ENCODE assay signal across 9 cellular contexts in genomic region chr9:126965541-126966428, GRCh38. TPM values are rescaled to one million over a fixed set of nuclear protein-coding genes. Genes with fewer than 3 reads are reported as not detected.
DNase-seq lines count a peak whose midpoint lies in the region; ATAC-seq and TF ChIP-seq lines count a peak whose summit lies in the region.
"Had no signal": no experiment of that assay in that cellular context is flagged by ENCODE, and none has a peak within 500 bp of the region (broad histone marks: within the 10 kb centered on the region; RNA-seq: fewer than 3 reads in every experiment).

No MANE protein-coding gene starts in this region.

- no peaks in the 10 kb centered on the region for H3K9me3 Mint-ChIP-seq in CD4-positive, alpha-beta T cell
- no peaks in the 10 kb centered on the region for H3K9me3 Mint-ChIP-seq in activated naive CD4-positive, alpha-beta T cell treated with anti-CD3 and anti-CD28 coated beads, Interleukin-2, amount 10 ng/mL, durations not matched to agents 7 days and 5 days
- H3K9me3 Mint-ChIP-seq: IgD-negative memory B cell had no signal

- POLR2A ChIA-PET in CD4-positive, alpha-beta T cell (lab: Charles Lee), result interaction anchor here (1.2 kb wide), 1 partner anchor 10 kb away, joined by 4 read pairs; no protein-coding TSS in a partner anchor

- no peaks in the 10 kb centered on the region for H3K36me3 ChIP-seq in cardiac muscle cell

- no peaks in the 10 kb centered on the region for H3K4me1 Mint-ChIP-seq in CD4-positive, alpha-beta T cell (ENCODE audit: low read depth)
- peaks cover 3% of the 10 kb centered on the region for H3K4me1 Mint-ChIP-seq in activated naive CD4-positive, alpha-beta T cell treated with anti-CD3 and anti-CD28 coated beads, Interleukin-2, amount 10 ng/mL, durations not matched to agents 7 days and 5 days

- DNase-seq in CD4-positive, alpha-beta T cell, result peak; percentile 27 to 48 (median 33)
- DNase-seq in HK-2 (ENCODE audit: unreplicated experiment), result peak; percentile 43
- peak; percentile 59 for DNase-seq in RPMI7951 (ENCODE audit: low read depth)
- peak; percentile 65 for DNase-seq in activated naive CD4-positive, alpha-beta T cell treated with anti-CD3 and anti-CD28 coated beads, Interleukin-2, amount 10 ng/mL, durations not matched to agents 7 days and 5 days
- peak; percentile 45 to 79 for DNase-seq in cardiac muscle cell (ENCODE audit: low read depth in 1 of 2, low spot score in 1 of 2)
- peak; percentile 30 for DNase-seq in renal cortical epithelial cell (ENCODE audit: low read depth)

- no peak overlapping the region for H3K4me3 ChIP-seq in cardiac muscle cell

- CTCF ChIA-PET in CD4-positive, alpha-beta T cell (lab: Charles Lee), result interaction anchor here (1.0 to 1.9 kb wide), 4 partner anchors 25 to 235 kb away, joined by 3 to 6 read pairs (median 6); no protein-coding TSS in a partner anchor
- CTCF ChIA-PET in activated naive CD4-positive, alpha-beta T cell treated with anti-CD3 and anti-CD28 coated beads, Interleukin-2, amount 10 ng/mL, durations not matched to agents 7 days and 5 days (lab: Charles Lee), result interaction anchor here (0.6 to 5.4 kb wide), 8 partner anchors 8 to 234 kb away, joined by 3 to 52 read pairs (median 4); no protein-coding TSS in a partner anchor

- no peak overlapping the region for H3K27ac ChIP-seq in CD4-positive, alpha-beta T cell (ENCODE audit: low read depth, low read length)
- H3K27ac ChIP-seq in cardiac muscle cell, result peak overlapping the region; percentile 67

- H3K27me3 Mint-ChIP-seq in CD4-positive, alpha-beta T cell, result peaks cover 30% of the 10 kb centered on the region
- peaks cover 28% of the 10 kb centered on the region for H3K27me3 Mint-ChIP-seq in activated naive CD4-positive, alpha-beta T cell treated with anti-CD3 and anti-CD28 coated beads, Interleukin-2, amount 10 ng/mL, durations not matched to agents 7 days and 5 days
- H3K27me3 Mint-ChIP-seq: IgD-negative memory B cell had no signal

- intact Hi-C loops in CD4-positive, alpha-beta T cell (cut with DNase I, micrococcal nuclease), result loop anchor here (1.0 kb wide), 1 partner anchor 234 kb away; no protein-coding TSS in a partner anchor

- no peaks in the 10 kb centered on the region for H3K27me3 ChIP-seq in CD4-positive, alpha-beta T cell (ENCODE audit: control insufficient read depth, insufficient read depth, low read length)
- H3K27me3 ChIP-seq in cardiac muscle cell, result no peaks in the 10 kb centered on the region

- peak; percentile 69 for ATAC-seq in CD4-positive, alpha-beta T cell (ENCODE audit: poor library complexity)
- ATAC-seq in GM21576 (IDR thresholded peaks at IDR 0.05; ENCODE audit: unreplicated experiment), result no peak
- ATAC-seq in HG02610 (IDR thresholded peaks at IDR 0.05; ENCODE audit: unreplicated experiment), result no peak

- no peaks in the 10 kb centered on the region for H3K36me3 Mint-ChIP-seq in CD4-positive, alpha-beta T cell (ENCODE audit: low read depth)
- H3K36me3 Mint-ChIP-seq in activated naive CD4-positive, alpha-beta T cell treated with anti-CD3 and anti-CD28 coated beads, Interleukin-2, amount 10 ng/mL, durations not matched to agents 7 days and 5 days, result no peaks in the 10 kb centered on the region

- H3K4me3 Mint-ChIP-seq in CD4-positive, alpha-beta T cell, result no peak overlapping the region
- H3K4me3 Mint-ChIP-seq in activated naive CD4-positive, alpha-beta T cell treated with anti-CD3 and anti-CD28 coated beads, Interleukin-2, amount 10 ng/mL, durations not matched to agents 7 days and 5 days, result no peak overlapping the region
- H3K4me3 Mint-ChIP-seq: IgD-negative memory B cell had no signal

- no peak overlapping the region for H3K27ac Mint-ChIP-seq in CD4-positive, alpha-beta T cell
- no peak overlapping the region for H3K27ac Mint-ChIP-seq in activated naive CD4-positive, alpha-beta T cell treated with anti-CD3 and anti-CD28 coated beads, Interleukin-2, amount 10 ng/mL, durations not matched to agents 7 days and 5 days

- peaks cover 11% of the 10 kb centered on the region for H3K4me1 ChIP-seq in cardiac muscle cell (ENCODE audit: low read depth)

- no peaks in the 10 kb centered on the region for H3K9me3 ChIP-seq in CD4-positive, alpha-beta T cell (ENCODE audit: control insufficient read depth, low read length)
- no peaks in the 10 kb centered on the region for H3K9me3 ChIP-seq in cardiac muscle cell (ENCODE audit: low read depth)

- peak; percentile 71 for TF ChIP-seq CTCF in CD4-positive, alpha-beta T cell (IDR thresholded peaks at IDR 0.05)
- TF ChIP-seq CTCF in cardiac muscle cell (IDR thresholded peaks at IDR 0.05; ENCODE audit: low read depth, low read length), result peak; percentile 96

RNA-seq across cellular contexts. Expression of gene RALGPS1, which starts 51.2 kb away (rescaled TPM):
- total RNA-seq in CD4-positive, alpha-beta T cell, result 1 to 10 TPM; 5.8 to 6.3 TPM
- total RNA-seq in RPMI7951 (2014; rRNA removed; shearing (Covaris generic)), result 1.6 and 4.0 TPM in 2 replicates
- 16.1 and 18.1 TPM in 2 replicates for total RNA-seq in cardiac muscle cell
- polyA plus RNA-seq in cardiac muscle cell, result 14.1 and 15.7 TPM in 2 replicates
- total RNA-seq in renal cortical epithelial cell, result 1.4 and 5.4 TPM in 2 replicates
